9 cellular contexts compared by ENCODE assay signal in genomic region chrX:147917700-147918694, GRCh38. TPM values are rescaled to one million over a fixed set of nuclear protein-coding genes. Genes with fewer than 3 reads are reported as not detected.
DNase-seq lines count a peak whose midpoint lies in the region; ATAC-seq, FAIRE-seq and TF ChIP-seq lines count a peak whose summit lies in the region.
"Had no signal": no experiment of that assay in that cellular context is flagged by ENCODE, and none has a peak within 500 bp of the region (broad histone marks: within the 10 kb centered on the region; RNA-seq: fewer than 3 reads in every experiment).

No MANE protein-coding gene starts in this region.

- peaks cover 100% of the 10 kb centered on the region for H3K79me2 ChIP-seq in DND-41 (ENCODE audit: insufficient read depth, low read length)
- peaks cover 45% of the 10 kb centered on the region for H3K79me2 ChIP-seq in GM12878 (ENCODE audit: control insufficient read depth, insufficient read depth, low read length)

- 33% methylated on average over 10 of the region's 10 CpGs for WGBS in GM12878 (ENCODE audit: insufficient coverage, insufficient replicate concordance, low lambda C conversion rate, missing lambda C conversion rate)

- no peaks in the 10 kb centered on the region for H3K9me3 ChIP-seq in DND-41 (ENCODE audit: insufficient read depth, low read length, severe bottlenecking)
- no peaks in the 10 kb centered on the region for H3K9me3 ChIP-seq in GM12878 (replicated peaks; ENCODE audit: control insufficient read depth, insufficient read depth, low read length)
- H3K9me3 ChIP-seq in colonic mucosa = no peaks in the 10 kb centered on the region

- peaks cover 60% of the 10 kb centered on the region for H3K4me1 ChIP-seq in DND-41 (ENCODE audit: insufficient read depth, low read length)
- no peaks in the 10 kb centered on the region for H3K4me1 ChIP-seq in GM12878 (ENCODE audit: control insufficient read depth, insufficient read depth, low read length)
- no peaks in the 10 kb centered on the region for H3K4me1 ChIP-seq in colonic mucosa

- no peak for TF ChIP-seq EP300 in GM12878 (IDR thresholded peaks at IDR 0.05; ENCODE audit: borderline replicate concordance in 1 of 2, control insufficient read depth in 1 of 2, low read depth in 2 of 2, low read length in 2 of 2)

- TF ChIP-seq CTCF in DND-41 (IDR thresholded peaks at IDR 0.05; ENCODE audit: borderline replicate concordance, extremely low read depth, low read length, poor library complexity, severe bottlenecking) = no peak
- no peak for TF ChIP-seq CTCF in GM12878 (IDR thresholded peaks at IDR 0.05 in 2 of 3, conservative IDR thresholded peaks at IDR 0.05 in 1 of 3; ENCODE audit: control insufficient read depth in 2 of 3, extremely low read depth in 1 of 3, insufficient read depth in 1 of 3, low read depth in 3 of 3, low read length in 3 of 3)
- no peak for TF ChIP-seq CTCF in colonic mucosa (IDR thresholded peaks at IDR 0.05)

- in situ Hi-C loops in GM12878 (cut with MboI) = no loop called here

- POLR2A ChIA-PET in GM12878 (lab: Charles Lee) = interaction anchor here (0.7 kb wide), 1 partner anchor 1050 kb away, joined by 4 read pairs; no protein-coding TSS in a partner anchor

- SMC1A ChIA-PET in GM12878 (lab: Charles Lee; ENCODE audit: uncharacterized antibody, unreplicated experiment) = interaction anchor here (0.6 to 0.7 kb wide), 2 partner anchors 9 to 27 kb away, joined by 3 to 4 read pairs; no protein-coding TSS in a partner anchor

- CTCF ChIA-PET in GM12878 (lab: Yijun Ruan, JAX) = interaction anchor here (1.0 to 1.3 kb wide), 2 partner anchors 12 kb away, joined by 3 read pairs; no protein-coding TSS in a partner anchor

- RAD21 ChIA-PET in GM12878 (lab: Charles Lee; ENCODE audit: unreplicated experiment) = interaction anchor here (0.8 kb wide), 1 partner anchor 18 kb away, joined by 3 read pairs; no protein-coding TSS in a partner anchor

- intact Hi-C loops in GM12878 (cut with micrococcal nuclease; ENCODE audit: unreplicated experiment) = no loop called here
- intact Hi-C loops in colonic mucosa (cut with DNase I) = no loop called here

- H3K4me2 ChIP-seq in DND-41 (ENCODE audit: insufficient read depth, low read length) (0 out of 2 replicates have a peak overlapping the region, but pooled peaks have one; percentile 43), GM12878 (ENCODE audit: control insufficient read depth, insufficient read depth) (0 out of 2 replicates have a peak overlapping the region, but pooled peaks have one; percentile 26)

- H4K20me1 ChIP-seq in DND-41 (ENCODE audit: insufficient read depth, low read length) (peaks cover 66% of the 10 kb centered on the region), GM12878 (ENCODE audit: control insufficient read depth, insufficient read depth) (no peaks in the 10 kb centered on the region)

- no TSS peak for BruUV-seq in GM12878 (replicated peaks; lab: Mats Ljungman, UMichigan)

- peak; percentile 72; the same call in 1 of the 3 replicates for ATAC-seq in DND-41 (ENCODE audit: insufficient read depth, low read depth)
- ATAC-seq in GM19467 (IDR thresholded peaks at IDR 0.05; ENCODE audit: unreplicated experiment) = peak; percentile 79
- ATAC-seq in HG03521 (IDR thresholded peaks at IDR 0.05; ENCODE audit: unreplicated experiment) = peak; percentile 88
- ATAC-seq in GM12878 = peak; percentile 90

- H3K9ac ChIP-seq in DND-41 (ENCODE audit: low read depth, low read length) (no peak overlapping the region), GM12878 (ENCODE audit: control insufficient read depth, insufficient read depth, low read length) (no peak overlapping the region), colonic mucosa (ENCODE audit: low read depth in 2 of 2, low read length in 2 of 2) (no peak overlapping the region)

- H3K36me3 ChIP-seq in DND-41 (ENCODE audit: insufficient read depth, low read length) = peaks cover 11% of the 10 kb centered on the region
- no peaks in the 10 kb centered on the region; a peak in 1 of 4 replicates for H3K36me3 ChIP-seq in GM12878 (ENCODE audit: control insufficient read depth in 2 of 2, insufficient read depth in 2 of 2, low read length in 1 of 2)
- H3K36me3 ChIP-seq in colonic mucosa = no peaks in the 10 kb centered on the region

- no peak for TF ChIP-seq RAD21 in GM12878 (IDR thresholded peaks at IDR 0.05; ENCODE audit: insufficient read depth, low read depth, low read length)

- H3K27ac ChIP-seq in DND-41 (ENCODE audit: low read length) = 0 out of 2 replicates have a peak overlapping the region, but pooled peaks have one; percentile 4
- H3K27ac ChIP-seq in GM12878 (ENCODE audit: control insufficient read depth, insufficient read depth) = no peak overlapping the region
- H3K27ac ChIP-seq in colonic mucosa = no peak overlapping the region

- DNase-seq in DND-41 (peak; percentile 6), GM12878 (ENCODE audit: low read depth, low spot score) (peak; percentile 26), OCI-M1 (lab: John Stamatoyannopoulos, UW) (no peak), colonic mucosa (no peak), NCI-H2196 (lab: John Stamatoyannopoulos, UW; ENCODE audit: unreplicated experiment) (no peak), NCI-H510A treated with DMSO at 0.1 percent for 48 hours (lab: John Stamatoyannopoulos, UW) (no peak)

- H2AFZ ChIP-seq in DND-41 (ENCODE audit: low read depth, low read length) (no peak overlapping the region), GM12878 (ENCODE audit: control insufficient read depth, low read depth, low read length) (no peak overlapping the region)

- H3K4me3 ChIP-seq in DND-41 (ENCODE audit: low read depth in 1 of 2, low read length in 2 of 2) (no peak overlapping the region), GM12878 (0 out of 2 replicates have a peak overlapping the region, but pooled peaks have one; percentile 15), colonic mucosa (no peak overlapping the region)

- no peak for TF ChIP-seq POLR2A in GM12878 (IDR thresholded peaks at IDR 0.05; ENCODE audit: low read depth, low read length)

- no peak for FAIRE-seq in GM12878 (lab: Jason Lieb, UNC)
- FAIRE-seq: endometrium had no signal

- no peaks in the 10 kb centered on the region for H3K27me3 ChIP-seq in DND-41 (ENCODE audit: insufficient read depth, low read length, poor library complexity)
- H3K27me3 ChIP-seq in GM12878 (replicated peaks in 1 of 2; ENCODE audit: control insufficient read depth in 2 of 2, insufficient read depth in 2 of 2, low read length in 1 of 2) = no peaks in the 10 kb centered on the region
- H3K27me3 ChIP-seq in colonic mucosa = no peaks in the 10 kb centered on the region

TF ChIP-seq in GM12878, 131 proteins besides CTCF, POLR2A, EP300 and RAD21 (continues in another document):
- TF ChIP-seq CHD4 (IDR thresholded peaks at IDR 0.05) = no peak
- TF ChIP-seq, protein P1, sequence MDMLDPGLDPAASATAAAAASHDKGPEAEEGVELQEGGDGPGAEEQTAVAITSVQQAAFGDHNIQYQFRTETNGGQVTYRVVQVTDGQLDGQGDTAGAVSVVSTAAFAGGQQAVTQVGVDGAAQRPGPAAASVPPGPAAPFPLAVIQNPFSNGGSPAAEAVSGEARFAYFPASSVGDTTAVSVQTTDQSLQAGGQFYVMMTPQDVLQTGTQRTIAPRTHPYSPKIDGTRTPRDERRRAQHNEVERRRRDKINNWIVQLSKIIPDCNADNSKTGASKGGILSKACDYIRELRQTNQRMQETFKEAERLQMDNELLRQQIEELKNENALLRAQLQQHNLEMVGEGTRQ (IDR thresholded peaks at IDR 0.05; ENCODE audit: borderline replicate concordance, low read depth, low read length) = no peak
- TF ChIP-seq, protein P2, sequence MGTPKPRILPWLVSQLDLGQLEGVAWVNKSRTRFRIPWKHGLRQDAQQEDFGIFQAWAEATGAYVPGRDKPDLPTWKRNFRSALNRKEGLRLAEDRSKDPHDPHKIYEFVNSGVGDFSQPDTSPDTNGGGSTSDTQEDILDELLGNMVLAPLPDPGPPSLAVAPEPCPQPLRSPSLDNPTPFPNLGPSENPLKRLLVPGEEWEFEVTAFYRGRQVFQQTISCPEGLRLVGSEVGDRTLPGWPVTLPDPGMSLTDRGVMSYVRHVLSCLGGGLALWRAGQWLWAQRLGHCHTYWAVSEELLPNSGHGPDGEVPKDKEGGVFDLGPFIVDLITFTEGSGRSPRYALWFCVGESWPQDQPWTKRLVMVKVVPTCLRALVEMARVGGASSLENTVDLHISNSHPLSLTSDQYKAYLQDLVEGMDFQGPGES (IDR thresholded peaks at IDR 0.05) = no peak
- no peak for TF ChIP-seq NFYA (IDR thresholded peaks at IDR 0.05; ENCODE audit: borderline replicate concordance, low read depth, low read length)

RNA-seq across cellular contexts. Expression of gene FMR1, which starts 6.3 kb away (rescaled TPM):
- 127 and 142 TPM in 2 replicates for total RNA-seq in GM12878 (2013; cell fraction: nucleolus; rRNA removed)
- total RNA-seq in GM12878 (2014; rRNA removed) (16.2 and 22.0 TPM in 2 replicates), GM12878 (2014; rRNA removed; fragmentation: Illumina TruSeq; extraction: Trizol) (20.5 and 22.5 TPM in 2 replicates), GM12878 (2021) (22.9 and 26.4 TPM in 2 replicates), colonic mucosa (10 to 100 TPM; 39.3 to 45.0 TPM)
- polyA plus RNA-seq in GM12878 (2011; ENCODE audit: low read depth) = 20.1 TPM
- polyA plus RNA-seq in GM12878 (2011; rRNA removed) (37.5 and 59.3 TPM in 2 replicates), GM12878 (2014; fragmentation: Illumina TruSeq; extraction: Trizol) (26.7 and 32.2 TPM in 2 replicates), GM12878 (2014; fragmentation: Nextera tagmentation; extraction: Ambion mirVana) (10 to 100 TPM in 1 of 2 experiments, 1 to 10 TPM in 1; 7.9 to 12.6 TPM), GM12878 (2014; rRNA removed) (18.6 and 23.4 TPM in 2 replicates), GM12878 (2016; fragmentation: Nextera tagmentation; extraction: Ambion mirVana) (10 to 100 TPM; 10.3 to 10.8 TPM)
- 13.4 and 15.2 TPM in 2 replicates for polyA plus RNA-seq in GM12878 (2011; cell fraction: cytosol; rRNA removed)
- polyA plus RNA-seq in GM12878 (2011; cell fraction: nucleus; rRNA removed) = 62.8 and 72.5 TPM in 2 replicates
- polyA plus RNA-seq in GM12878 (2012) = 24.3 and 32.4 TPM in 2 replicates
- 30.7 and 34.0 TPM in 2 replicates for polyA minus RNA-seq in GM12878 (2011; rRNA and poly(A)+ RNA removed)
- polyA minus RNA-seq in GM12878 (2011; cell fraction: cytosol; rRNA and poly(A)+ RNA removed) = 14.7 and 16.8 TPM in 2 replicates
- polyA minus RNA-seq in GM12878 (2011; cell fraction: nucleus; rRNA and poly(A)+ RNA removed) = 30.3 and 48.3 TPM in 2 replicates

Comparison
In these comparisons a context has a peak if more than half of its experiments do, and no peak if none do; other contexts are left out.
1. DNase-seq: peak in DND-41 (single experiment) and GM12878 (single experiment); none in OCI-M1 (single experiment), colonic mucosa (single experiment), NCI-H2196 (single experiment) and NCI-H510A treated with DMSO at 0.1 percent for 48 hours (single experiment).
2. Peak in every context shown above with its lines, with median percentiles within 50 percentile points of each other: ATAC-seq.